In genomic region chr5:135085936-135086235, GRCh38 we compare ENCODE assay signal across 23 cellular contexts. TPM values are rescaled to one million over a fixed set of nuclear protein-coding genes. Genes with fewer than 3 reads are reported as not detected.
"Had no signal": no experiment of that assay in that cellular context is flagged by ENCODE, and none has a peak within 500 bp of the region (broad histone marks: within the 10 kb centered on the region; RNA-seq: fewer than 3 reads in every experiment).

No MANE protein-coding gene starts in this region.

- H3K4me1 Mint-ChIP-seq: activated CD4-positive, alpha-beta T cell treated with anti-CD3 and anti-CD28 coated beads, Interleukin-2, amount 10 ng/mL, durations not matched to agents 7 days and 5 days; activated naive CD4-positive, alpha-beta T cell treated with anti-CD3 and anti-CD28 coated beads, Interleukin-2, amount 50 U/mL, for 24 hours had no signal

- H3K36me3 ChIP-seq: thyroid gland had no signal

- H3K27ac ChIP-seq: foreskin keratinocyte, thyroid gland, VCaP had no signal

- DNase-seq: activated CD4-positive, alpha-beta T cell treated with anti-CD3 and anti-CD28 coated beads, Interleukin-2, amount 10 ng/mL, durations not matched to agents 7 days and 5 days; activated CD8-positive, alpha-beta T cell treated with anti-CD3 and anti-CD28 coated beads for 36 hours; activated gamma-delta T cell treated with Interleukin-2 at 50 U/mL for 16 hours; anterior cingulate cortex; central memory CD4-positive, alpha-beta T cell; dermis blood vessel endothelial cell; effector CD8-positive, alpha-beta T cell; glutamatergic neuron; hippocampal formation; naive B cell; occipital lobe; stimulated activated CD4-positive, alpha-beta T cell treated with anti-CD3 and anti-CD28 coated beads, Interleukin-4, amount 100 ng/mL, for 24 hours; stimulated activated naive CD4-positive, alpha-beta T cell treated with Interleukin-2 at 50 U/mL for 16 hours; thyroid gland had no signal

- H3K4me3 ChIP-seq: thyroid gland had no signal

- H3K4me1 ChIP-seq: foreskin keratinocyte, thyroid gland had no signal

- H3K4me3 Mint-ChIP-seq: activated CD4-positive, alpha-beta T cell treated with anti-CD3 and anti-CD28 coated beads, Interleukin-2, amount 10 ng/mL, durations not matched to agents 7 days and 5 days; activated CD8-positive, alpha-beta T cell treated with anti-CD3 and anti-CD28 coated beads for 36 hours; activated naive CD4-positive, alpha-beta T cell treated with anti-CD3 and anti-CD28 coated beads, Interleukin-2, amount 50 U/mL, for 24 hours; activated T-helper 1 cell treated with anti-CD3 and anti-CD28 coated beads, Interleukin-12 subunit alpha, Interleukin-12 subunit beta, Interleukin-2, Interleukin-4 antibody, amounts not matched to agents 30 ng/mL and 10 ng/mL and 1 ng/mL, durations not matched to agents 14 hours and 24 hours and 36 hours; brain; naive B cell; T-helper 2 cell treated with Interferon-gamma antibody and Interleukin-4, amounts not matched to agents 5 μg/mL and 100 μg/mL, for 36 hours had no signal

- ATAC-seq: activated CD4-positive, CD25-positive, alpha-beta regulatory T cell treated with anti-CD3 and anti-CD28 coated beads, Interleukin-2, amount 50 U/mL, for 24 hours; activated CD8-positive, alpha-beta T cell treated with anti-CD3 and anti-CD28 coated beads for 36 hours; left colon had no signal

- H3K36me3 Mint-ChIP-seq: activated naive CD4-positive, alpha-beta T cell treated with anti-CD3 and anti-CD28 coated beads, Interleukin-2, amount 50 U/mL, for 24 hours; brain had no signal

- H3K27me3 ChIP-seq: thyroid gland had no signal

- H3K27ac Mint-ChIP-seq: activated CD4-positive, alpha-beta T cell treated with anti-CD3 and anti-CD28 coated beads, Interleukin-2, amount 10 ng/mL, durations not matched to agents 7 days and 5 days; activated CD8-positive, alpha-beta T cell treated with anti-CD3 and anti-CD28 coated beads for 36 hours; activated naive CD4-positive, alpha-beta T cell treated with anti-CD3 and anti-CD28 coated beads, Interleukin-2, amount 50 U/mL, for 24 hours; activated T-helper 1 cell treated with anti-CD3 and anti-CD28 coated beads, Interleukin-12 subunit alpha, Interleukin-12 subunit beta, Interleukin-2, Interleukin-4 antibody, amounts not matched to agents 30 ng/mL and 10 ng/mL and 1 ng/mL, durations not matched to agents 14 hours and 24 hours and 36 hours; brain; T-helper 2 cell treated with Interferon-gamma antibody and Interleukin-4, amounts not matched to agents 5 μg/mL and 100 μg/mL, for 36 hours had no signal

- H3K9me3 Mint-ChIP-seq: activated naive CD4-positive, alpha-beta T cell treated with anti-CD3 and anti-CD28 coated beads, Interleukin-2, amount 50 U/mL, for 24 hours had no signal

- H3K9me3 ChIP-seq: thyroid gland had no signal

RNA-seq across cellular contexts. Expression of gene PITX1, which starts 51.9 kb away (rescaled TPM):
- total RNA-seq: activated CD4-positive, alpha-beta T cell treated with anti-CD3 and anti-CD28 coated beads, Interleukin-2, amount 10 ng/mL, durations not matched to agents 7 days and 5 days; occipital lobe had no signal
- polyA plus RNA-seq: neural cell had no signal
